ENCODE assay signal across 13 cellular contexts in genomic region chr9:78314953-78315870, GRCh38. TPM values are rescaled to one million over a fixed set of nuclear protein-coding genes. Genes with fewer than 3 reads are reported as not detected.
DNase-seq lines count a peak whose midpoint lies in the region; ATAC-seq, FAIRE-seq and TF ChIP-seq lines count a peak whose summit lies in the region.
"Had no signal": no experiment of that assay in that cellular context is flagged by ENCODE, and none has a peak within 500 bp of the region (broad histone marks: within the 10 kb centered on the region; RNA-seq: fewer than 3 reads in every experiment).

No MANE protein-coding gene starts in this region.

- no peak for TF ChIP-seq EP300 in GM12878 (IDR thresholded peaks at IDR 0.05; ENCODE audit: borderline replicate concordance in 1 of 2, control insufficient read depth in 1 of 2, low read depth in 2 of 2, low read length in 2 of 2)

- intact Hi-C loops in GM12878 (cut with micrococcal nuclease; ENCODE audit: unreplicated experiment): no loop called here

- no peaks in the 10 kb centered on the region for H3K9me3 ChIP-seq in GM12878 (replicated peaks; ENCODE audit: control insufficient read depth, insufficient read depth, low read length)

- H3K27me3 ChIP-seq in BJ (ENCODE audit: control insufficient read depth, insufficient read depth, low read length): no peaks in the 10 kb centered on the region
- H3K27me3 ChIP-seq in GM12878 (replicated peaks in 1 of 2; ENCODE audit: control insufficient read depth in 2 of 2, insufficient read depth in 2 of 2, low read length in 1 of 2): no peaks in the 10 kb centered on the region

- no peak overlapping the region for H3K9ac ChIP-seq in GM12878 (ENCODE audit: control insufficient read depth, insufficient read depth, low read length)

- no peak for TF ChIP-seq RAD21 in GM12878 (IDR thresholded peaks at IDR 0.05; ENCODE audit: insufficient read depth, low read depth, low read length)

- RAD21 ChIA-PET in GM12878 (lab: Charles Lee; ENCODE audit: unreplicated experiment): no interaction called here

- H3K79me2 ChIP-seq in GM12878 (ENCODE audit: control insufficient read depth, insufficient read depth, low read length): no peaks in the 10 kb centered on the region

- ATAC-seq in GM12878 (no peak), HG03095 (IDR thresholded peaks at IDR 0.05; ENCODE audit: unreplicated experiment) (no peak)
- ATAC-seq: effector memory CD8-positive, alpha-beta T cell; PC-3 had no signal

- H3K36me3 ChIP-seq in BJ (ENCODE audit: control insufficient read depth, insufficient read depth, low read length): peaks cover 28% of the 10 kb centered on the region
- peaks cover 2 to 10% of the 10 kb centered on the region in 2 experiments; a peak in 3 of 4 replicates for H3K36me3 ChIP-seq in GM12878 (ENCODE audit: control insufficient read depth in 2 of 2, insufficient read depth in 2 of 2, low read length in 1 of 2)

- DNase-seq in BJ (ENCODE audit: low read depth) (peak; percentile 65), KBM-7 (peak; percentile 58), GM12878 (ENCODE audit: low read depth, low spot score) (no peak), kidney tubule cell (ENCODE audit: low spot score) (peak; percentile 11), NCI-H82 (lab: John Stamatoyannopoulos, UW) (no peak), NCI-H1105 (lab: John Stamatoyannopoulos, UW) (no peak)
- no peak for DNase-seq in stimulated activated CD4-positive, alpha-beta T cell treated with anti-CD3 and anti-CD28 coated beads, Interleukin-12 subunit alpha, Interleukin-12 subunit beta, amount 100 ng/mL, for 4 hours
- DNase-seq: activated effector memory CD4-positive, alpha-beta T cell treated with anti-CD3 and anti-CD28 coated beads, Interleukin-2, amount 50 U/mL, for 16 hours; effector memory CD8-positive, alpha-beta T cell; NCI-H187; PC-3; right cardiac atrium had no signal

- no peak overlapping the region for H3K4me3 ChIP-seq in BJ (ENCODE audit: low read depth, low read length)
- no peak overlapping the region for H3K4me3 ChIP-seq in GM12878

- H2AFZ ChIP-seq in GM12878 (ENCODE audit: control insufficient read depth, low read depth, low read length): no peak overlapping the region

- CTCF ChIA-PET in BJ (lab: Yijun Ruan, JAX) (interaction anchor here (1.4 kb wide), 1 partner anchor 55 kb away, joined by 4 read pairs; no protein-coding TSS in a partner anchor), GM12878 (lab: Yijun Ruan, JAX) (interaction anchor here (0.6 to 1.1 kb wide), 2 partner anchors 54 to 56 kb away, joined by 3 read pairs; no protein-coding TSS in a partner anchor)

- SMC1A ChIA-PET in GM12878 (lab: Charles Lee; ENCODE audit: uncharacterized antibody, unreplicated experiment): interaction anchor here (1.3 kb wide), 1 partner anchor 17 kb away, joined by 3 read pairs; no protein-coding TSS in a partner anchor

- no peaks in the 10 kb centered on the region for H3K4me1 ChIP-seq in GM12878 (ENCODE audit: control insufficient read depth, insufficient read depth, low read length)

- 73% methylated on average over 8 of the region's 8 CpGs for WGBS in GM12878 (ENCODE audit: insufficient coverage, insufficient replicate concordance, low lambda C conversion rate, missing lambda C conversion rate)

- no peaks in the 10 kb centered on the region for H4K20me1 ChIP-seq in GM12878 (ENCODE audit: control insufficient read depth, insufficient read depth)

- no peak for FAIRE-seq in GM12878 (lab: Jason Lieb, UNC)

- peak; percentile 53; the same call in 1 of the 2 replicates for TF ChIP-seq POLR2A in GM12878 (IDR thresholded peaks at IDR 0.05; ENCODE audit: low read depth, low read length)

- no peak overlapping the region for H3K27ac ChIP-seq in GM12878 (ENCODE audit: control insufficient read depth, insufficient read depth)

- BruUV-seq in GM12878 (replicated peaks; lab: Mats Ljungman, UMichigan): no TSS peak

- POLR2A ChIA-PET in BJ (lab: Charles Lee): interaction anchor here (0.6 kb wide), 1 partner anchor 16 kb away, joined by 15 read pairs; no protein-coding TSS in a partner anchor
- POLR2A ChIA-PET in GM12878 (lab: Charles Lee): no interaction called here

- H3K4me2 ChIP-seq in GM12878 (ENCODE audit: control insufficient read depth, insufficient read depth): no peak overlapping the region

- in situ Hi-C loops in KBM-7 (cut with MboI; ENCODE audit: low pct_unique_long_range_greater_than_20kb, low sequenced_read_pairs) (no loop called here), GM12878 (cut with MboI) (no loop called here)

- TF ChIP-seq CTCF in BJ (IDR thresholded peaks at IDR 0.05; ENCODE audit: insufficient read depth, low read depth, low read length) (no peak), GM12878 (IDR thresholded peaks at IDR 0.05 in 2 of 3, conservative IDR thresholded peaks at IDR 0.05 in 1 of 3; ENCODE audit: control insufficient read depth in 2 of 3, extremely low read depth in 1 of 3, insufficient read depth in 1 of 3, low read depth in 3 of 3, low read length in 3 of 3) (no peak)

TF ChIP-seq in GM12878, 131 proteins besides CTCF, POLR2A, EP300 and RAD21 (continues in another document):
- TF ChIP-seq JUND (IDR thresholded peaks at IDR 0.05; ENCODE audit: low read depth, low read length): no peak
- TF ChIP-seq STAT1 (conservative IDR thresholded peaks at IDR 0.05): no peak
- no peak for TF ChIP-seq ZNF207 (IDR thresholded peaks at IDR 0.05; ENCODE audit: borderline replicate concordance)
- TF ChIP-seq SP1 (IDR thresholded peaks at IDR 0.05; ENCODE audit: low read depth, low read length): no peak
- TF ChIP-seq YBX1 (IDR thresholded peaks at IDR 0.05): no peak
- TF ChIP-seq, protein P1, sequence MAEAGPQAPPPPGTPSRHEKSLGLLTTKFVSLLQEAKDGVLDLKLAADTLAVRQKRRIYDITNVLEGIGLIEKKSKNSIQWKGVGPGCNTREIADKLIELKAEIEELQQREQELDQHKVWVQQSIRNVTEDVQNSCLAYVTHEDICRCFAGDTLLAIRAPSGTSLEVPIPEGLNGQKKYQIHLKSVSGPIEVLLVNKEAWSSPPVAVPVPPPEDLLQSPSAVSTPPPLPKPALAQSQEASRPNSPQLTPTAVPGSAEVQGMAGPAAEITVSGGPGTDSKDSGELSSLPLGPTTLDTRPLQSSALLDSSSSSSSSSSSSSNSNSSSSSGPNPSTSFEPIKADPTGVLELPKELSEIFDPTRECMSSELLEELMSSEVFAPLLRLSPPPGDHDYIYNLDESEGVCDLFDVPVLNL (IDR thresholded peaks at IDR 0.05; ENCODE audit: low read depth, low read length): no peak
- no peak for TF ChIP-seq ZBED1 (IDR thresholded peaks at IDR 0.05; ENCODE audit: borderline replicate concordance)
- no peak for TF ChIP-seq SMAD5 (IDR thresholded peaks at IDR 0.05; ENCODE audit: low read depth)
- TF ChIP-seq CBX5 (IDR thresholded peaks at IDR 0.05; ENCODE audit: low read depth): no peak
- TF ChIP-seq FOXM1 (IDR thresholded peaks at IDR 0.05; ENCODE audit: low read depth, low read length): no peak
- no peak for TF ChIP-seq MTA2 (IDR thresholded peaks at IDR 0.05; ENCODE audit: low read depth)
- TF ChIP-seq ZNF217 (IDR thresholded peaks at IDR 0.05): no peak
- TF ChIP-seq TARDBP (IDR thresholded peaks at IDR 0.05; ENCODE audit: borderline replicate concordance): no peak
- TF ChIP-seq, protein P2, sequence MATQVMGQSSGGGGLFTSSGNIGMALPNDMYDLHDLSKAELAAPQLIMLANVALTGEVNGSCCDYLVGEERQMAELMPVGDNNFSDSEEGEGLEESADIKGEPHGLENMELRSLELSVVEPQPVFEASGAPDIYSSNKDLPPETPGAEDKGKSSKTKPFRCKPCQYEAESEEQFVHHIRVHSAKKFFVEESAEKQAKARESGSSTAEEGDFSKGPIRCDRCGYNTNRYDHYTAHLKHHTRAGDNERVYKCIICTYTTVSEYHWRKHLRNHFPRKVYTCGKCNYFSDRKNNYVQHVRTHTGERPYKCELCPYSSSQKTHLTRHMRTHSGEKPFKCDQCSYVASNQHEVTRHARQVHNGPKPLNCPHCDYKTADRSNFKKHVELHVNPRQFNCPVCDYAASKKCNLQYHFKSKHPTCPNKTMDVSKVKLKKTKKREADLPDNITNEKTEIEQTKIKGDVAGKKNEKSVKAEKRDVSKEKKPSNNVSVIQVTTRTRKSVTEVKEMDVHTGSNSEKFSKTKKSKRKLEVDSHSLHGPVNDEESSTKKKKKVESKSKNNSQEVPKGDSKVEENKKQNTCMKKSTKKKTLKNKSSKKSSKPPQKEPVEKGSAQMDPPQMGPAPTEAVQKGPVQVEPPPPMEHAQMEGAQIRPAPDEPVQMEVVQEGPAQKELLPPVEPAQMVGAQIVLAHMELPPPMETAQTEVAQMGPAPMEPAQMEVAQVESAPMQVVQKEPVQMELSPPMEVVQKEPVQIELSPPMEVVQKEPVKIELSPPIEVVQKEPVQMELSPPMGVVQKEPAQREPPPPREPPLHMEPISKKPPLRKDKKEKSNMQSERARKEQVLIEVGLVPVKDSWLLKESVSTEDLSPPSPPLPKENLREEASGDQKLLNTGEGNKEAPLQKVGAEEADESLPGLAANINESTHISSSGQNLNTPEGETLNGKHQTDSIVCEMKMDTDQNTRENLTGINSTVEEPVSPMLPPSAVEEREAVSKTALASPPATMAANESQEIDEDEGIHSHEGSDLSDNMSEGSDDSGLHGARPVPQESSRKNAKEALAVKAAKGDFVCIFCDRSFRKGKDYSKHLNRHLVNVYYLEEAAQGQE (IDR thresholded peaks at IDR 0.05; ENCODE audit: low read depth, low read length): no peak
- TF ChIP-seq MYB (IDR thresholded peaks at IDR 0.05; ENCODE audit: borderline replicate concordance, low read depth, low read length): no peak
- TF ChIP-seq NFXL1 (IDR thresholded peaks at IDR 0.05; ENCODE audit: borderline replicate concordance): no peak

RNA-seq across cellular contexts. Expression of gene PSAT1, which starts 18.3 kb away (rescaled TPM):
- polyA plus RNA-seq in BJ (2011; rRNA removed) (307 and 428 TPM in 2 replicates), GM12878 (2011; rRNA removed) (50.3 and 75.5 TPM in 2 replicates), GM12878 (2014; fragmentation: Illumina TruSeq; extraction: Trizol) (55.1 and 59.2 TPM in 2 replicates), GM12878 (2014; fragmentation: Nextera tagmentation; extraction: Ambion mirVana) (10 to 100 TPM; 53.6 to 70.2 TPM), GM12878 (2014; rRNA removed) (39.4 and 46.0 TPM in 2 replicates), GM12878 (2016; fragmentation: Nextera tagmentation; extraction: Ambion mirVana) (100 to 1,000 TPM; 122 to 126 TPM)
- 144 and 184 TPM in 2 replicates for polyA minus RNA-seq in BJ (2011; rRNA and poly(A)+ RNA removed)
- total RNA-seq in GM12878 (2013; cell fraction: nucleolus; rRNA removed): 3.0 TPM in 2 replicates
- total RNA-seq in GM12878 (2014; rRNA removed) (35.1 and 46.7 TPM in 2 replicates), GM12878 (2014; rRNA removed; fragmentation: Illumina TruSeq; extraction: Trizol) (35.3 and 36.7 TPM in 2 replicates), GM12878 (2021) (44.5 and 47.2 TPM in 2 replicates)
- polyA plus RNA-seq in GM12878 (2011; ENCODE audit: low read depth): 18.1 TPM
- 34.1 and 34.8 TPM in 2 replicates for polyA plus RNA-seq in GM12878 (2011; cell fraction: cytosol; rRNA removed)
- 20.9 and 29.5 TPM in 2 replicates for polyA plus RNA-seq in GM12878 (2011; cell fraction: nucleus; rRNA removed)
- 19.1 and 28.6 TPM in 2 replicates for polyA plus RNA-seq in GM12878 (2012)
- polyA minus RNA-seq in GM12878 (2011; rRNA and poly(A)+ RNA removed): 32.3 and 34.3 TPM in 2 replicates
- 19.6 and 24.2 TPM in 2 replicates for polyA minus RNA-seq in GM12878 (2011; cell fraction: cytosol; rRNA and poly(A)+ RNA removed)
- 7.5 and 9.4 TPM in 2 replicates for polyA minus RNA-seq in GM12878 (2011; cell fraction: nucleus; rRNA and poly(A)+ RNA removed)

Comparison
In these comparisons a context has a peak if more than half of its experiments do, and no peak if none do; other contexts are left out.
1. DNase-seq: peak in BJ (single experiment), KBM-7 (single experiment) and kidney tubule cell (single experiment); none in GM12878 (single experiment), NCI-H82 (single experiment), NCI-H1105 (single experiment) and stimulated activated CD4-positive, alpha-beta T cell treated with anti-CD3 and anti-CD28 coated beads, Interleukin-12 subunit alpha, Interleukin-12 subunit beta, amount 100 ng/mL, for 4 hours (single experiment).